In the genomic region with DNA sequence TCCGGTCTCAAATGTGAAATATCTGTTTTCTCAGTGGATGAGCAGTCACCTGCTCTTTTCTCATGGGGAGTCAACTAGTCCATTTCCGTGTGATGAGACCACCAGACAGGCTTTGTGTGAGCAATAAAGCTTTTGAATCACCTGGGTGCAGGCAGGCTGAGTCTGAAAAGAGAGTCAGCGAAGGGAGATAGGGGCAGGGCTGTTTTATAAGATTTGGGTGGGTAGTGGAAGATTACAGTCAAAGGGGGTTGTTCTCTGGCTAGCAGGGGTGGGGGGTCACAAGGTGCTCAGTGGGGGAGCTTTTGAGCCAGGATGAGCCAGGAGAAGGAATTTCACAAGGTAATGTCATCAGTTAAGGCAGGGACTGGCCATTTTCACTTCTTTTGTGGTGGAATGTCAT, we compare ENCODE assay signal across 5 cellular contexts.
DNase-seq lines count a peak whose midpoint lies in the region; TF ChIP-seq lines count a peak whose summit lies in the region.
"Not testable (repeated sequence)": the region's sequence is repeated elsewhere in the genome, so short reads cannot be mapped to it uniquely, and the experiment has no call there.

No MANE protein-coding gene starts in this region.

- not testable (repeated sequence) for H3K79me2 ChIP-seq in trophoblast cell (ENCODE audit: control insufficient read depth, insufficient read depth, low read length, poor library complexity)

- H3K4me2 ChIP-seq in trophoblast cell (ENCODE audit: low read length) = not testable (repeated sequence)

- not testable (repeated sequence) for H3K4me3 Mint-ChIP-seq in nephron

- WGBS in trophoblast cell (ENCODE audit: extremely low coverage, insufficient coverage, insufficient read length) = no CpG with 5 or more reads among the region's 3 CpGs

- H3K18ac ChIP-seq in trophoblast cell (ENCODE audit: low read length) = not testable (repeated sequence)

- not testable (repeated sequence) for H3K79me1 ChIP-seq in trophoblast cell (ENCODE audit: low read length)

- not testable (repeated sequence) for H3K27me3 ChIP-seq in HUES6 (ENCODE audit: control insufficient read depth, insufficient read depth, low read length); trophoblast cell (ENCODE audit: insufficient read depth, low read length)

- H3K9me3 ChIP-seq in HUES6 (ENCODE audit: control insufficient read depth, insufficient read depth, low read depth, low read length); trophoblast cell (ENCODE audit: insufficient read depth, low read depth, low read length): not testable (repeated sequence)

- H3K27ac Mint-ChIP-seq in nephron = peak overlapping the region in 2 of 3 experiments; percentile 50 to 57

- not testable (repeated sequence) for H2AFZ ChIP-seq in trophoblast cell (ENCODE audit: insufficient read depth, low read length, poor library complexity)

- peak overlapping the region; percentile 38 for H2BK120ac ChIP-seq in trophoblast cell (ENCODE audit: insufficient read depth, low read length, poor library complexity)

- H3K36me3 ChIP-seq in HUES6 (ENCODE audit: control insufficient read depth, insufficient read depth, low read length); trophoblast cell (ENCODE audit: control insufficient read depth in 1 of 2, insufficient read depth in 2 of 2, low read length in 2 of 2): not testable (repeated sequence)

- H3K9me3 Mint-ChIP-seq in nephron = not testable (repeated sequence)

- H3K27me3 Mint-ChIP-seq in nephron (ENCODE audit: low read depth) = not testable (repeated sequence)

- peak overlapping the region; percentile 33 for H2BK12ac ChIP-seq in trophoblast cell (ENCODE audit: low read length)

- H3K23ac ChIP-seq in trophoblast cell (ENCODE audit: low read length) = not testable (repeated sequence)

- not testable (repeated sequence) for H3K36me3 Mint-ChIP-seq in nephron (ENCODE audit: low read depth)

- H3K27ac ChIP-seq in HUES6 (ENCODE audit: low read depth, low read length) = peak overlapping the region; percentile 95; the same call in 1 of the 2 replicates
- not testable (repeated sequence) for H3K27ac ChIP-seq in trophoblast cell (ENCODE audit: low read depth, low read length)

- peak overlapping the region; percentile 79 for H3K9ac ChIP-seq in HUES6 (ENCODE audit: low read length)
- H3K9ac ChIP-seq in trophoblast cell (ENCODE audit: low read length) = not testable (repeated sequence)

- peaks cover 45% of the 10 kb centered on the region for H3K4me1 ChIP-seq in HUES6 (ENCODE audit: control insufficient read depth, insufficient read depth, low read length)
- peaks cover 5 to 17% of the 10 kb centered on the region in 2 experiments for H3K4me1 ChIP-seq in trophoblast cell (ENCODE audit: control insufficient read depth in 1 of 2, insufficient read depth in 2 of 2, low read length in 2 of 2)

- peak overlapping the region; percentile 12; the same call in 1 of the 2 replicates for H3K4me3 ChIP-seq in HUES6 (ENCODE audit: low read depth, low read length)
- H3K4me3 ChIP-seq in trophoblast cell (ENCODE audit: low read depth, low read length) = not testable (repeated sequence)

- not testable (repeated sequence) for H3K14ac ChIP-seq in trophoblast cell (ENCODE audit: low read length)

- not testable (repeated sequence) for H3K4ac ChIP-seq in trophoblast cell (ENCODE audit: low read depth, low read length)

- not testable (repeated sequence) for H4K8ac ChIP-seq in trophoblast cell (ENCODE audit: low read depth, low read length)

- not testable (repeated sequence) for H4K12ac ChIP-seq in trophoblast cell (ENCODE audit: low read depth, low read length)

- H2AK5ac ChIP-seq in trophoblast cell (ENCODE audit: low read length) = not testable (repeated sequence)

- H2BK5ac ChIP-seq in trophoblast cell (ENCODE audit: low read depth, low read length, poor library complexity) = peak overlapping the region; percentile 66

- DNase-seq in ELF-1 (ENCODE audit: low read depth, low spot score) = peak; percentile 26
- peak; percentile 58 for DNase-seq in islet precursor cell
- DNase-seq in trophoblast cell = not testable (repeated sequence)

- H3K4me1 Mint-ChIP-seq in nephron = peaks cover 33% of the 10 kb centered on the region

- not testable (repeated sequence) for TF ChIP-seq CTCF in nephron (IDR thresholded peaks at IDR 0.05; ENCODE audit: unreplicated experiment in 3 of 3)

- H4K91ac ChIP-seq in trophoblast cell (ENCODE audit: low read depth, low read length) = peak overlapping the region; percentile 26
